Comparison of ENCODE assay signal across 23 cellular contexts in genomic region chr9:37163299-37163698, GRCh38.
"Had no signal": no experiment of that assay in that cellular context is flagged by ENCODE, and none has a peak within 500 bp of the region (broad histone marks: within the 10 kb centered on the region; RNA-seq: fewer than 3 reads in every experiment).

No MANE protein-coding gene starts in this region.

- H3K9me3 Mint-ChIP-seq: activated CD4-positive, alpha-beta memory T cell treated with anti-CD3 and anti-CD28 coated beads, Interleukin-2, amount 10 ng/mL, durations not matched to agents 7 days and 5 days; activated CD4-positive, alpha-beta T cell treated with anti-CD3 and anti-CD28 coated beads, Interleukin-2, amount 10 ng/mL, durations not matched to agents 24 days and 14 days; activated naive CD4-positive, alpha-beta T cell treated with anti-CD3 and anti-CD28 coated beads, Interleukin-2, amount 50 U/mL, for 24 hours; activated T-helper 1 cell treated with anti-CD3 and anti-CD28 coated beads, Interleukin-12 subunit alpha, Interleukin-12 subunit beta, Interleukin-2, Interleukin-4 antibody, amounts not matched to agents 30 ng/mL and 10 ng/mL and 1 ng/mL, durations not matched to agents 14 hours and 24 hours and 36 hours; stimulated activated naive CD8-positive, alpha-beta T cell treated with anti-CD3 and anti-CD28 coated beads, Interleukin-15, Interleukin-2, amounts not matched to agents 100 ng/mL and 50 ng/mL, for 24 hours had no signal

- H3K4me1 ChIP-seq: left ventricle myocardium inferior, prostate gland, thyroid gland had no signal

- ATAC-seq: activated CD4-positive, CD25-positive, alpha-beta regulatory T cell treated with anti-CD3 and anti-CD28 coated beads, Interleukin-2, amount 50 U/mL, for 24 hours had no signal

- H3K27me3 Mint-ChIP-seq: activated CD4-positive, alpha-beta memory T cell treated with anti-CD3 and anti-CD28 coated beads, Interleukin-2, amount 10 ng/mL, durations not matched to agents 7 days and 5 days; activated CD4-positive, alpha-beta T cell treated with anti-CD3 and anti-CD28 coated beads, Interleukin-2, amount 10 ng/mL, durations not matched to agents 24 days and 14 days; activated naive CD4-positive, alpha-beta T cell treated with anti-CD3 and anti-CD28 coated beads, Interleukin-2, amount 50 U/mL, for 24 hours; brain; stimulated activated naive CD8-positive, alpha-beta T cell treated with anti-CD3 and anti-CD28 coated beads, Interleukin-15, Interleukin-2, amounts not matched to agents 100 ng/mL and 50 ng/mL, for 24 hours had no signal

- H3K36me3 ChIP-seq: ovary, prostate gland, thyroid gland had no signal

- H3K4me3 Mint-ChIP-seq: activated CD4-positive, alpha-beta memory T cell treated with anti-CD3 and anti-CD28 coated beads, Interleukin-2, amount 10 ng/mL, durations not matched to agents 7 days and 5 days; activated CD4-positive, alpha-beta T cell treated with anti-CD3 and anti-CD28 coated beads, Interleukin-2, amount 10 ng/mL, durations not matched to agents 24 days and 14 days; activated naive CD4-positive, alpha-beta T cell treated with anti-CD3 and anti-CD28 coated beads, Interleukin-2, amount 50 U/mL, for 24 hours; activated T-helper 1 cell treated with anti-CD3 and anti-CD28 coated beads, Interleukin-12 subunit alpha, Interleukin-12 subunit beta, Interleukin-2, Interleukin-4 antibody, amounts not matched to agents 30 ng/mL and 10 ng/mL and 1 ng/mL, durations not matched to agents 14 hours and 24 hours and 36 hours; brain; nephron; stimulated activated naive CD8-positive, alpha-beta T cell treated with anti-CD3 and anti-CD28 coated beads, Interleukin-15, Interleukin-2, amounts not matched to agents 100 ng/mL and 50 ng/mL, for 24 hours had no signal

- H3K27ac ChIP-seq: left ventricle myocardium inferior, neutrophil, ovary, prostate gland, thyroid gland had no signal

- H3K27me3 ChIP-seq: neutrophil, ovary, spleen, thyroid gland had no signal

- H3K9me3 ChIP-seq: neutrophil, ovary, prostate gland, spleen, thyroid gland had no signal

- H3K4me1 Mint-ChIP-seq: activated CD4-positive, alpha-beta memory T cell treated with anti-CD3 and anti-CD28 coated beads, Interleukin-2, amount 10 ng/mL, durations not matched to agents 7 days and 5 days; brain; nephron had no signal

- H3K27ac Mint-ChIP-seq: activated CD4-positive, alpha-beta memory T cell treated with anti-CD3 and anti-CD28 coated beads, Interleukin-2, amount 10 ng/mL, durations not matched to agents 7 days and 5 days; activated CD4-positive, alpha-beta T cell treated with anti-CD3 and anti-CD28 coated beads, Interleukin-2, amount 10 ng/mL, durations not matched to agents 24 days and 14 days; activated naive CD4-positive, alpha-beta T cell treated with anti-CD3 and anti-CD28 coated beads, Interleukin-2, amount 50 U/mL, for 24 hours; activated T-helper 1 cell treated with anti-CD3 and anti-CD28 coated beads, Interleukin-12 subunit alpha, Interleukin-12 subunit beta, Interleukin-2, Interleukin-4 antibody, amounts not matched to agents 30 ng/mL and 10 ng/mL and 1 ng/mL, durations not matched to agents 14 hours and 24 hours and 36 hours; brain; nephron; stimulated activated naive CD8-positive, alpha-beta T cell treated with anti-CD3 and anti-CD28 coated beads, Interleukin-15, Interleukin-2, amounts not matched to agents 100 ng/mL and 50 ng/mL, for 24 hours had no signal

- H3K4me3 ChIP-seq: left ventricle myocardium inferior, ovary, prostate gland, spleen, thyroid gland had no signal

- DNase-seq: activated CD4-positive, alpha-beta memory T cell treated with anti-CD3 and anti-CD28 coated beads, Interleukin-2, amount 10 ng/mL, durations not matched to agents 7 days and 5 days; activated CD4-positive, alpha-beta T cell treated with anti-CD3 and anti-CD28 coated beads, Interleukin-2, amount 10 ng/mL, durations not matched to agents 24 days and 14 days; activated gamma-delta T cell; aorta; effector CD8-positive, alpha-beta T cell; erythroblast; foreskin fibroblast; kidney; left ventricle myocardium inferior; mammary epithelial cell; ovary; spleen; stimulated activated CD4-positive, alpha-beta T cell treated with anti-CD3 and anti-CD28 coated beads, Interleukin-4, amount 100 ng/mL, for 1 hour; substantia nigra; thyroid gland had no signal
